In genomic region chr9:121607434-121608248, GRCh38 we compare ENCODE assay signal across 10 cellular contexts. TPM values are rescaled to one million over a fixed set of nuclear protein-coding genes. Genes with fewer than 3 reads are reported as not detected.
DNase-seq lines count a peak whose midpoint lies in the region; TF ChIP-seq lines count a peak whose summit lies in the region.
"Had no signal": no experiment of that assay in that cellular context is flagged by ENCODE, and none has a peak within 500 bp of the region (broad histone marks: within the 10 kb centered on the region; RNA-seq: fewer than 3 reads in every experiment).

No MANE protein-coding gene starts in this region.

- no peaks in the 10 kb centered on the region for H3K9me3 ChIP-seq in CD8-positive, alpha-beta memory T cell (ENCODE audit: low read length)

- H3K4me3 Mint-ChIP-seq in CD8-positive, alpha-beta memory T cell, result no peak overlapping the region

- DNase-seq in ELR (ENCODE audit: low read depth), result peak; percentile 52
- DNase-seq in OCI-M1 (lab: John Stamatoyannopoulos, UW), result peak; percentile 21
- DNase-seq in fibroblast of the aortic adventitia (ENCODE audit: low read depth), result peak; percentile 54
- DNase-seq in retina, result peak; percentile 77
- no peak for DNase-seq in NCI-H774 (lab: John Stamatoyannopoulos, UW)
- no peak for DNase-seq in OCI-M2 (lab: John Stamatoyannopoulos, UW; ENCODE audit: unreplicated experiment)
- DNase-seq in CD8-positive, alpha-beta memory T cell, result no peak
- DNase-seq in iPS-NIHi7 (ENCODE audit: extremely low spot score), result no peak
- DNase-seq: activated CD4-positive, CD25-positive, alpha-beta regulatory T cell; NCI-H1694 treated with DMSO at 0.1 percent for 48 hours had no signal

- no peaks in the 10 kb centered on the region for H3K9me3 Mint-ChIP-seq in CD8-positive, alpha-beta memory T cell

- H3K4me1 ChIP-seq in CD8-positive, alpha-beta memory T cell (ENCODE audit: insufficient read depth, low read length), result no peaks in the 10 kb centered on the region

- H3K27ac Mint-ChIP-seq in CD8-positive, alpha-beta memory T cell, result no peak overlapping the region

- TF ChIP-seq CTCF in fibroblast of the aortic adventitia (IDR thresholded peaks at IDR 0.05; ENCODE audit: insufficient read depth, low read length), result no peak

- CTCF ChIA-PET in CD8-positive, alpha-beta memory T cell (lab: Charles Lee), result no interaction called here

- H3K36me3 ChIP-seq in CD8-positive, alpha-beta memory T cell (ENCODE audit: insufficient read depth, low read length), result no peaks in the 10 kb centered on the region

- peaks cover 18 to 66% of the 10 kb centered on the region in 2 donors for H3K27me3 Mint-ChIP-seq in CD8-positive, alpha-beta memory T cell

- H3K36me3 Mint-ChIP-seq in CD8-positive, alpha-beta memory T cell, result no peaks in the 10 kb centered on the region

- no peak overlapping the region for H3K27ac ChIP-seq in CD8-positive, alpha-beta memory T cell (ENCODE audit: low read depth, low read length)

- H3K4me1 Mint-ChIP-seq in CD8-positive, alpha-beta memory T cell, result peaks cover 5 to 6% (median 5%) of the 10 kb centered on the region in 3 donors

- H3K4me3 ChIP-seq in fibroblast of the aortic adventitia (ENCODE audit: low read depth, low read length), result no peak overlapping the region
- no peak overlapping the region for H3K4me3 ChIP-seq in CD8-positive, alpha-beta memory T cell (ENCODE audit: low read length)

- H3K27me3 ChIP-seq in CD8-positive, alpha-beta memory T cell (ENCODE audit: insufficient read depth, low read length, poor library complexity, severe bottlenecking), result peaks cover 4% of the 10 kb centered on the region

- POLR2A ChIA-PET in CD8-positive, alpha-beta memory T cell (lab: Charles Lee), result no interaction called here

RNA-seq across cellular contexts. Expression of gene DAB2IP, which starts 43.8 kb away (rescaled TPM):
- 11.4 and 17.4 TPM in 2 replicates for total RNA-seq in fibroblast of the aortic adventitia (ENCODE audit: low replicate concordance)
- under 1 TPM; 0.15 to 0.27 TPM for total RNA-seq in CD8-positive, alpha-beta memory T cell
- 0.41 TPM for polyA plus RNA-seq in CD8-positive, alpha-beta memory T cell

Comparison
In these comparisons a context has a peak if more than half of its experiments do, and no peak if none do; other contexts are left out.
1. DNase-seq: peak in ELR (single experiment), OCI-M1 (single experiment), fibroblast of the aortic adventitia (single experiment) and retina (single experiment); none in NCI-H774 (single experiment), OCI-M2 (single experiment), CD8-positive, alpha-beta memory T cell (0 of 5) and iPS-NIHi7 (single experiment).